ENCODE assay signal across 24 cellular contexts in the genomic region with DNA sequence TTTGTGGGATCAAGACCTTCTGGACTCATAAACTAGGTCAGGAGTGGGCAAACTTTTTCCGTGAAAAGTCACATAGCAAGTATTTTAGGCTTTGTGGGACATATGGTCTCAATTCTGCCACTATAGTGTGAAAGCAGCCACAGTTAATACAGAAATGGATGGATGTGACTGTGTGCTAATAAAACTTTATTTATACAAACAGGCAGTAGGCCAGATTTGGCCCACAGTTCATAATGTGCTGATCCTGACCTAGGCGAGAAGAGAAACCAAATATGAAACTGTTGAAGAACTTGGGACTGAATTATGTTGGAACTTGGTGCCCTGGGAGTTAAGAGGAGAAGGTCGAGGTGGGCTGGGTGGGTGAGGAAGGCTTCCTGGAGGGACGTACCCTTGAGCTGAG. TPM values are rescaled to one million over a fixed set of nuclear protein-coding genes. Genes with fewer than 3 reads are reported as not detected.
"Had no signal": no experiment of that assay in that cellular context is flagged by ENCODE, and none has a peak within 500 bp of the region (broad histone marks: within the 10 kb centered on the region; RNA-seq: fewer than 3 reads in every experiment).

No MANE protein-coding gene starts in this region.

- H3K4me3 ChIP-seq: SJCRH30 had no signal

- ATAC-seq: Right ventricle myocardium inferior had no signal

- H3K4me1 ChIP-seq: SJCRH30 had no signal

- H3K27ac ChIP-seq: SJCRH30 had no signal

- H3K27me3 ChIP-seq: SJCRH30 had no signal

- H3K9me3 ChIP-seq: SJCRH30 had no signal

- H3K36me3 ChIP-seq: SJCRH30 had no signal

- DNase-seq: KBM-7, MV-4-11, NCI-H1092, NCI-H1105 treated with DMSO at 0.1 percent for 48 hours, NCI-H1417 treated with DMSO at 0.1 percent for 48 hours, NCI-H146, NCI-H1694 treated with DMSO at 0.1 percent for 48 hours, NCI-H1930, NCI-H2081, NCI-H2107, NCI-H226, NCI-H446, NCI-H510A, NCI-H524 treated with DMSO at 0.1 percent for 48 hours, NCI-H69, NCI-H774, RPMI8226, SHP77 treated with DMSO at 0.1 percent for 48 hours, SJCRH30 had no signal

- FAIRE-seq: RCC 7860 had no signal

RNA-seq across cellular contexts. Expression of gene PADI3, which starts 17.1 kb away (rescaled TPM):
- total RNA-seq: Right ventricle myocardium inferior had no signal
- polyA plus RNA-seq: IgD-negative memory B cell had no signal

RNA-seq across cellular contexts. Expression of gene PADI4, which starts 42.0 kb away (rescaled TPM):
- total RNA-seq: HT-29, LHCN-M2, SJCRH30 had no signal
